8 cellular contexts compared by ENCODE assay signal in the genomic region with DNA sequence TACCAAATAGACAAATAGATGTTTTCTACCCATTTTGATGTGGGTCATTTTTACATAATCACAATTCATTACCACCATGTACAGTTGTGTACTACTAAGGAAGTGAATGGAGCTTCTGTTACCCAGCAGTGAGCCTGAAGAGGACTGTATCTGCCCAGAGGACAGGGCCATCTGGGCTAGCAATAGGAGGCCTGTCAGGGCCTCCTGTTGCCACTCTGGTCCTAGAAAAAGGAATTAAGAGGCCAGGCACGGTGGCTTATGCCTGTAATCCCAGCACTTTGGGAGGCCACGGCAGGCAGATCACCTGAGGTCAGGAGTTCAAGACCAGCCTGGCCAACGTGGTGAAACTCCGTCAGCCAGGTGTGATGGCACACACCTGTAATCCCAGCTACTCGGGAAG. TPM values are rescaled to one million over a fixed set of nuclear protein-coding genes. Genes with fewer than 3 reads are reported as not detected.
DNase-seq lines count a peak whose midpoint lies in the region; ATAC-seq and TF ChIP-seq lines count a peak whose summit lies in the region.
"Not testable (repeated sequence)": the region's sequence is repeated elsewhere in the genome, so short reads cannot be mapped to it uniquely, and the experiment has no call there.

No MANE protein-coding gene starts in this region.

- not testable (repeated sequence) for H3K9me3 Mint-ChIP-seq in CD4-positive, alpha-beta memory T cell; HFFc6; T-helper 1 cell treated with Interleukin-12 subunit alpha and Interleukin-12 subunit beta and Interleukin-4 antibody, amounts not matched to agents 30 μg/mL and 1 μg/mL, for 36 hours; activated CD4-positive, alpha-beta T cell treated with anti-CD3 and anti-CD28 coated beads, Interleukin-2, amount 10 ng/mL, durations not matched to agents 7 days and 5 days; activated T-helper 17 cell treated with anti-CD3 and anti-CD28 coated beads, Interleukin-2, amount 50 U/mL, for 72 hours; stimulated activated effector memory CD8-positive, alpha-beta T cell treated with anti-CD3 and anti-CD28 coated beads, Interleukin-12 subunit alpha, Interleukin-12 subunit beta, amount 100 ng/mL, for 72 hours

- H3K9me3 ChIP-seq in CD4-positive, alpha-beta memory T cell (ENCODE audit: control insufficient read depth in 1 of 2, low read length in 2 of 2); esophagus (ENCODE audit: control insufficient read depth in 2 of 2, insufficient read depth in 1 of 2, low read depth in 1 of 2, low read length in 1 of 2): not testable (repeated sequence)

- not testable (repeated sequence) for H3K27ac ChIP-seq in CD4-positive, alpha-beta memory T cell (ENCODE audit: low read depth, low read length)
- peak overlapping the region; percentile 30 to 45 for H3K27ac ChIP-seq in esophagus (ENCODE audit: low read depth in 2 of 2, low read length in 1 of 2)

- not testable (repeated sequence) for H3K27me3 ChIP-seq in CD4-positive, alpha-beta memory T cell (ENCODE audit: insufficient read depth, low read length); esophagus (ENCODE audit: control insufficient read depth in 1 of 2, insufficient read depth in 2 of 2, low read length in 2 of 2)

- 76 to 80% methylated on average over 5 of the region's 5 CpGs for WGBS in esophagus, 2 donors

- H3K4me1 ChIP-seq in CD4-positive, alpha-beta memory T cell (ENCODE audit: insufficient read depth, low read length); esophagus (ENCODE audit: control insufficient read depth in 2 of 2, insufficient read depth in 2 of 2, low read length in 1 of 2): not testable (repeated sequence)

- peaks cover 46% of the 10 kb centered on the region for H3K36me3 ChIP-seq in CD4-positive, alpha-beta memory T cell (ENCODE audit: insufficient read depth, low read length)
- H3K36me3 ChIP-seq in esophagus (ENCODE audit: control insufficient read depth in 2 of 2, insufficient read depth in 2 of 2, low read length in 1 of 2): peaks cover 0 to 16% of the 10 kb centered on the region in 2 donors

- intact Hi-C loops in CD4-positive, alpha-beta memory T cell (cut with micrococcal nuclease): not testable (repeated sequence)

- H3K27me3 Mint-ChIP-seq in CD4-positive, alpha-beta memory T cell; HFFc6 (ENCODE audit: insufficient read depth); T-helper 1 cell treated with Interleukin-12 subunit alpha and Interleukin-12 subunit beta and Interleukin-4 antibody, amounts not matched to agents 30 μg/mL and 1 μg/mL, for 36 hours (ENCODE audit: low read depth); activated CD4-positive, alpha-beta T cell treated with anti-CD3 and anti-CD28 coated beads, Interleukin-2, amount 10 ng/mL, durations not matched to agents 7 days and 5 days; activated T-helper 17 cell treated with anti-CD3 and anti-CD28 coated beads, Interleukin-2, amount 50 U/mL, for 72 hours: not testable (repeated sequence)

- CTCF ChIA-PET in CD4-positive, alpha-beta memory T cell (lab: Charles Lee; ENCODE audit: partially characterized antibody): not testable (repeated sequence)
- CTCF ChIA-PET in activated CD4-positive, alpha-beta T cell treated with anti-CD3 and anti-CD28 coated beads, Interleukin-2, amount 10 ng/mL, durations not matched to agents 7 days and 5 days (lab: Charles Lee): interaction anchor here (0.9 kb wide), 1 partner anchor 28 kb away, joined by 3 read pairs; no protein-coding TSS in a partner anchor

- H3K4me3 Mint-ChIP-seq in CD4-positive, alpha-beta memory T cell; HFFc6; T-helper 1 cell treated with Interleukin-12 subunit alpha and Interleukin-12 subunit beta and Interleukin-4 antibody, amounts not matched to agents 30 μg/mL and 1 μg/mL, for 36 hours; activated CD4-positive, alpha-beta T cell treated with anti-CD3 and anti-CD28 coated beads, Interleukin-2, amount 10 ng/mL, durations not matched to agents 7 days and 5 days; activated T-helper 17 cell treated with anti-CD3 and anti-CD28 coated beads, Interleukin-2, amount 50 U/mL, for 72 hours; stimulated activated effector memory CD8-positive, alpha-beta T cell treated with anti-CD3 and anti-CD28 coated beads, Interleukin-12 subunit alpha, Interleukin-12 subunit beta, amount 100 ng/mL, for 72 hours: not testable (repeated sequence)

- H3K4me1 Mint-ChIP-seq in CD4-positive, alpha-beta memory T cell; activated CD4-positive, alpha-beta T cell treated with anti-CD3 and anti-CD28 coated beads, Interleukin-2, amount 10 ng/mL, durations not matched to agents 7 days and 5 days; activated T-helper 17 cell treated with anti-CD3 and anti-CD28 coated beads, Interleukin-2, amount 50 U/mL, for 72 hours: not testable (repeated sequence)
- H3K4me1 Mint-ChIP-seq in HFFc6 (ENCODE audit: low read depth): peaks cover 43% of the 10 kb centered on the region
- peaks cover 13% of the 10 kb centered on the region for H3K4me1 Mint-ChIP-seq in T-helper 1 cell treated with Interleukin-12 subunit alpha and Interleukin-12 subunit beta and Interleukin-4 antibody, amounts not matched to agents 30 μg/mL and 1 μg/mL, for 36 hours (ENCODE audit: low read depth)
- peaks cover 21% of the 10 kb centered on the region for H3K4me1 Mint-ChIP-seq in stimulated activated effector memory CD8-positive, alpha-beta T cell treated with anti-CD3 and anti-CD28 coated beads, Interleukin-12 subunit alpha, Interleukin-12 subunit beta, amount 100 ng/mL, for 72 hours

- POLR2A ChIA-PET in CD4-positive, alpha-beta memory T cell (lab: Charles Lee; ENCODE audit: partially characterized antibody); activated CD4-positive, alpha-beta T cell treated with anti-CD3 and anti-CD28 coated beads, Interleukin-2, amount 10 ng/mL, durations not matched to agents 7 days and 5 days (lab: Charles Lee): not testable (repeated sequence)

- H3K27ac Mint-ChIP-seq in CD4-positive, alpha-beta memory T cell: peak overlapping the region in 4 of 7 donors; percentile 9 to 75 (median 46)
- H3K27ac Mint-ChIP-seq in HFFc6: peak overlapping the region; percentile 24; the same call in 1 of the 2 replicates
- H3K27ac Mint-ChIP-seq in T-helper 1 cell treated with Interleukin-12 subunit alpha and Interleukin-12 subunit beta and Interleukin-4 antibody, amounts not matched to agents 30 μg/mL and 1 μg/mL, for 36 hours: peak overlapping the region; percentile 64
- peak overlapping the region; percentile 14 for H3K27ac Mint-ChIP-seq in activated CD4-positive, alpha-beta T cell treated with anti-CD3 and anti-CD28 coated beads, Interleukin-2, amount 10 ng/mL, durations not matched to agents 7 days and 5 days
- peak overlapping the region; percentile 14 for H3K27ac Mint-ChIP-seq in activated T-helper 17 cell treated with anti-CD3 and anti-CD28 coated beads, Interleukin-2, amount 50 U/mL, for 72 hours
- peak overlapping the region; percentile 72 for H3K27ac Mint-ChIP-seq in stimulated activated effector memory CD8-positive, alpha-beta T cell treated with anti-CD3 and anti-CD28 coated beads, Interleukin-12 subunit alpha, Interleukin-12 subunit beta, amount 100 ng/mL, for 72 hours

- DNase-seq in CD4-positive, alpha-beta memory T cell; HFFc6; activated CD4-positive, alpha-beta T cell treated with anti-CD3 and anti-CD28 coated beads, Interleukin-2, amount 10 ng/mL, durations not matched to agents 7 days and 5 days; stimulated activated effector memory CD8-positive, alpha-beta T cell treated with anti-CD3 and anti-CD28 coated beads, Interleukin-12 subunit alpha, Interleukin-12 subunit beta, amount 100 ng/mL, for 72 hours (ENCODE audit: low spot score in 2 of 2): not testable (repeated sequence)
- peak; percentile 76 for DNase-seq in cerebellar cortex (ENCODE audit: low spot score)

- not testable (repeated sequence) for H3K4me3 ChIP-seq in CD4-positive, alpha-beta memory T cell (ENCODE audit: low read length in 2 of 2); esophagus (ENCODE audit: low read depth in 1 of 2, low read length in 2 of 2)

- H3K36me3 Mint-ChIP-seq in CD4-positive, alpha-beta memory T cell: peaks cover 11 to 17% of the 10 kb centered on the region in 2 donors
- H3K36me3 Mint-ChIP-seq in HFFc6 (ENCODE audit: low read depth): peaks cover 17% of the 10 kb centered on the region
- peaks cover 16% of the 10 kb centered on the region for H3K36me3 Mint-ChIP-seq in T-helper 1 cell treated with Interleukin-12 subunit alpha and Interleukin-12 subunit beta and Interleukin-4 antibody, amounts not matched to agents 30 μg/mL and 1 μg/mL, for 36 hours (ENCODE audit: low read depth)
- peaks cover 12% of the 10 kb centered on the region for H3K36me3 Mint-ChIP-seq in activated CD4-positive, alpha-beta T cell treated with anti-CD3 and anti-CD28 coated beads, Interleukin-2, amount 10 ng/mL, durations not matched to agents 7 days and 5 days (ENCODE audit: low read depth)
- H3K36me3 Mint-ChIP-seq in activated T-helper 17 cell treated with anti-CD3 and anti-CD28 coated beads, Interleukin-2, amount 50 U/mL, for 72 hours (ENCODE audit: low read depth): peaks cover 19% of the 10 kb centered on the region
- peaks cover 16% of the 10 kb centered on the region for H3K36me3 Mint-ChIP-seq in stimulated activated effector memory CD8-positive, alpha-beta T cell treated with anti-CD3 and anti-CD28 coated beads, Interleukin-12 subunit alpha, Interleukin-12 subunit beta, amount 100 ng/mL, for 72 hours

- not testable (repeated sequence) for ATAC-seq in activated T-helper 17 cell treated with anti-CD3 and anti-CD28 coated beads, Interleukin-2, amount 50 U/mL, for 72 hours (replicated peaks); stimulated activated effector memory CD8-positive, alpha-beta T cell treated with anti-CD3 and anti-CD28 coated beads, Interleukin-12 subunit alpha, Interleukin-12 subunit beta, amount 100 ng/mL, for 72 hours

- not testable (repeated sequence) for TF ChIP-seq CTCF in HFFc6 (IDR thresholded peaks at IDR 0.05)

RNA-seq across cellular contexts. Expression of a gene that starts 31.8 kb away (rescaled TPM):
- total RNA-seq in CD4-positive, alpha-beta memory T cell: 10 to 100 TPM; 14.8 to 16.6 TPM
- polyA plus RNA-seq in CD4-positive, alpha-beta memory T cell: 10 to 100 TPM; 14.2 to 17.2 TPM
- total RNA-seq in HFFc6 (2021; fragmentation: NEBNext Ultra II Directional; extraction: Animal tissue kit (Norgen Biotek cat#: 25700)): 10 to 100 TPM; 14.1 to 18.5 (median 17.5) TPM
- total RNA-seq in activated CD4-positive, alpha-beta T cell treated with anti-CD3 and anti-CD28 coated beads, Interleukin-2, amount 10 ng/mL, durations not matched to agents 7 days and 5 days: 10 to 100 TPM; 23.1 to 25.2 TPM
- total RNA-seq in activated T-helper 17 cell treated with anti-CD3 and anti-CD28 coated beads, Interleukin-2, amount 50 U/mL, for 72 hours: 10 to 100 TPM; 23.0 to 30.3 TPM
- polyA plus RNA-seq in esophagus: 10 to 100 TPM; 10.3 to 14.7 TPM

Comparison
In these comparisons a context has a peak if more than half of its experiments do, and no peak if none do; other contexts are left out.
1. H3K27ac Mint-ChIP-seq: peak in every context shown above with its lines; median percentile 72 in stimulated activated effector memory CD8-positive, alpha-beta T cell treated with anti-CD3 and anti-CD28 coated beads, Interleukin-12 subunit alpha, Interleukin-12 subunit beta, amount 100 ng/mL, for 72 hours; 64 in T-helper 1 cell treated with Interleukin-12 subunit alpha and Interleukin-12 subunit beta and Interleukin-4 antibody, amounts not matched to agents 30 μg/mL and 1 μg/mL, for 36 hours; 46 in CD4-positive, alpha-beta memory T cell; 24 in HFFc6; 14 in activated CD4-positive, alpha-beta T cell treated with anti-CD3 and anti-CD28 coated beads, Interleukin-2, amount 10 ng/mL, durations not matched to agents 7 days and 5 days; 14 in activated T-helper 17 cell treated with anti-CD3 and anti-CD28 coated beads, Interleukin-2, amount 50 U/mL, for 72 hours.